8 cellular contexts compared by ENCODE assay signal in genomic region chr21:33229099-33229775, GRCh38. TPM values are rescaled to one million over a fixed set of nuclear protein-coding genes. Genes with fewer than 3 reads are reported as not detected.
A peak's percentile ranks its signal among the peaks of the same experiment; 100 is the strongest.
DNase-seq lines count a peak whose midpoint lies in the region; ATAC-seq and TF ChIP-seq lines count a peak whose summit lies in the region.

No MANE protein-coding gene starts in this region.

- TF ChIP-seq CTCF in MM.1S (IDR thresholded peaks at IDR 0.05; ENCODE audit: low read length) (no peak), prostate gland (IDR thresholded peaks at IDR 0.05) (no peak)

- WGBS in ectodermal cell, 2 experiments, result 44 to 51% methylated on average over 10 to 16 of the region's 17 CpGs
- WGBS in prostate gland, result 41% methylated on average over 17 of the region's 17 CpGs

- H3K27me3 ChIP-seq in MM.1S (replicated peaks; ENCODE audit: insufficient read depth, low read length) (no peaks in the 10 kb centered on the region), ectodermal cell (ENCODE audit: control insufficient read depth, insufficient read depth, low read length, poor library complexity, severe bottlenecking) (no peaks in the 10 kb centered on the region), prostate gland (replicated peaks; ENCODE audit: insufficient read depth) (no peaks in the 10 kb centered on the region)

- ATAC-seq in GM18511 (IDR thresholded peaks at IDR 0.05; ENCODE audit: unreplicated experiment) (peak; percentile 2), left colon (no peak)

- H3K36me3 ChIP-seq in MM.1S (replicated peaks; ENCODE audit: insufficient read depth, low read length), result peaks cover under 1% of the 10 kb centered on the region; the same call in 1 of the 2 replicates
- H3K36me3 ChIP-seq in ectodermal cell (ENCODE audit: control insufficient read depth, insufficient read depth, low read length), result no peaks in the 10 kb centered on the region
- no peaks in the 10 kb centered on the region for H3K36me3 ChIP-seq in prostate gland

- peak overlapping the region; percentile 83 for H2AFZ ChIP-seq in MM.1S (ENCODE audit: low read length)

- no peaks in the 10 kb centered on the region for H4K20me1 ChIP-seq in MM.1S (ENCODE audit: insufficient read depth, low read length)

- no peak for TF ChIP-seq POLR2A in prostate gland (IDR thresholded peaks at IDR 0.05)

- H3K4me1 ChIP-seq in MM.1S (ENCODE audit: low read length) (peaks cover 37% of the 10 kb centered on the region), ectodermal cell (ENCODE audit: control insufficient read depth, insufficient read depth, low read length) (peaks cover 7% of the 10 kb centered on the region), prostate gland (replicated peaks) (no peaks in the 10 kb centered on the region)

- no peaks in the 10 kb centered on the region for H3K9me2 ChIP-seq in MM.1S (replicated peaks; ENCODE audit: insufficient read depth, low read length)

- H3K9me3 ChIP-seq in MM.1S (replicated peaks; ENCODE audit: insufficient read depth, low read length), result no peaks in the 10 kb centered on the region
- H3K9me3 ChIP-seq in ectodermal cell (ENCODE audit: control insufficient read depth, low read length), result no peaks in the 10 kb centered on the region
- H3K9me3 ChIP-seq in prostate gland, result no peaks in the 10 kb centered on the region

- H3K4me2 ChIP-seq in MM.1S (ENCODE audit: low read depth, low read length), result peak overlapping the region; percentile 93

- H3K27ac ChIP-seq in MM.1S (ENCODE audit: low read length), result peak overlapping the region; percentile 67; the same call in 1 of the 2 replicates
- no peak overlapping the region for H3K27ac ChIP-seq in ectodermal cell (ENCODE audit: insufficient read depth, low read depth, low read length, poor library complexity, severe bottlenecking)
- no peak overlapping the region for H3K27ac ChIP-seq in prostate gland

- H3F3A ChIP-seq in MM.1S (ENCODE audit: insufficient read depth, low read length), result peaks cover 42% of the 10 kb centered on the region

- H3K79me2 ChIP-seq in MM.1S (ENCODE audit: low read length), result peaks cover 45% of the 10 kb centered on the region

- H3K4me3 ChIP-seq in MM.1S (ENCODE audit: low read length) (peak overlapping the region; percentile 64), ectodermal cell (ENCODE audit: insufficient read depth, low read depth, low read length) (peak overlapping the region; percentile 91), prostate gland (peak overlapping the region; percentile 96 to 99)

- peak overlapping the region; percentile 46; the same call in 1 of the 2 replicates for H3K9ac ChIP-seq in MM.1S (ENCODE audit: low read length)

- DNase-seq in MM.1S, result peak; percentile 77
- no peak for DNase-seq in prostate gland (ENCODE audit: low spot score)
- no peak for DNase-seq in T1000 (lab: John Stamatoyannopoulos, UW)
- DNase-seq in left colon, result no peak
- DNase-seq in stimulated activated CD4-positive, alpha-beta T cell treated with anti-CD3 and anti-CD28 coated beads, Interleukin-12 subunit alpha, Interleukin-12 subunit beta, amount 100 ng/mL, for 4 hours, result no peak
- no peak for DNase-seq in stimulated activated naive CD4-positive, alpha-beta T cell treated with Interleukin-2 at 50 U/mL for 16 hours (lab: John Stamatoyannopoulos, UW)

- intact Hi-C loops in prostate gland (cut with DNase I), result no loop called here
- intact Hi-C loops in left colon (cut with DNase I, micrococcal nuclease), result no loop called here

RNA-seq across cellular contexts. Expression of gene IFNAR2, which starts 0.5 kb away (rescaled TPM):
- 19.9 TPM for polyA plus RNA-seq in ectodermal cell (2013, experiment 1 of 4)
- polyA plus RNA-seq in ectodermal cell (2013, experiment 2 of 4), result 17.8 TPM
- 19.7 TPM for polyA plus RNA-seq in ectodermal cell (2013, experiment 3 of 4)
- 20.5 TPM for polyA plus RNA-seq in ectodermal cell (2013, experiment 4 of 4)
- 1 to 10 TPM; 5.7 to 7.0 TPM for total RNA-seq in prostate gland
- total RNA-seq in left colon, result 10 to 100 TPM in 1 of 2 donors, 1 to 10 TPM in 1; 8.6 to 17.7 TPM

RNA-seq across cellular contexts. Expression of gene IL10RB, which starts 36.9 kb away (rescaled TPM):
- 7.7 TPM for polyA plus RNA-seq in ectodermal cell (2013, experiment 1 of 4)
- 8.2 TPM for polyA plus RNA-seq in ectodermal cell (2013, experiment 2 of 4)
- 6.1 TPM for polyA plus RNA-seq in ectodermal cell (2013, experiment 3 of 4)
- polyA plus RNA-seq in ectodermal cell (2013, experiment 4 of 4), result 9.3 TPM
- 10 to 100 TPM; 29.3 to 30.8 TPM for total RNA-seq in prostate gland
- total RNA-seq in left colon, result 100 to 1,000 TPM in 1 of 2 donors, 10 to 100 TPM in 1; 79.7 to 103 TPM
